Comparison of ENCODE assay signal across 8 cellular contexts in the genomic region with DNA sequence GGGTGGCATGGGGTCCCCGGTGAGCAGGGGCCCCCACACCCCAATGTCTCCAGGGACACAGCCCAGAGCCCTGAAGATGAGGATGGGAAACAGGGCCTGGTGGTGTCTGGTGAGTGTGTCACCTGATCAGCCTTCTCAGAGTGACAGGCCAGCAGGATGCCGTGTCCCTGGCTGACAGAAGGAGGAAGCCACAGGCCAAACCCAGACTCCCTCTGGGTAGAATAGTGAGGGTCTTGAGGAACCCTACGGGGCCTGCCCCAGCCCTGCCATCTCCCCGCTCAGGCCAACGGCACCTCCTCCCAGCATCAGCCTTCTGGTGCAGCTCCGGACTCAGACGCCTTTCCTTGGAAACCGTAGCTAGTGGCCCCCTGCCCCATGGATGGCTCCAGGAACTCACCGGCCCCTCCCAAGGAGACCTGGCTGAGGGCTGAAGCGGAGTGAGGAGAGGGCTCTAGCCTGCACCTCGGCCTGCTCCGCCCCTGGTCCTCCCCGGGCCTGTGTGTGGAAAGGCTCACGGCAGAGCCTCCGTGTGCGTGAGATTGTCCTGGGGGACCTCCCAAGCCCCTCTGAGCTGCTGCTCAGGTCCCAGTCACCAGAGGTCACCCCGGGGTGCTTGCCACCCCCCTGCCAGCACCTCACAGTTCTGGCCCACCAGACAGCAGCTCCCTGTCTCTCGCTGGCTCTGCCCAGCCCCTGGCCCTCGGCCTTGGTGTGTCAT. TPM values are rescaled to one million over a fixed set of nuclear protein-coding genes. Genes with fewer than 3 reads are reported as not detected.
DNase-seq lines count a peak whose midpoint lies in the region; ATAC-seq and TF ChIP-seq lines count a peak whose summit lies in the region.

No MANE protein-coding gene starts in this region.

- DNase-seq in HL-60 (ENCODE audit: low read depth in 1 of 2, low spot score in 1 of 2) (peak in 1 of 2 experiments; percentile 55), MG63 (no peak)
- no peak for DNase-seq in natural killer cell treated with Interleukin-12 subunit alpha and Interleukin-12 subunit beta and Interleukin-15 and Interleukin-18, amount 100 ng/mL, for 72 hours (ENCODE audit: low spot score)
- DNase-seq in stimulated activated CD4-positive, alpha-beta T cell treated with anti-CD3 and anti-CD28 coated beads, Interleukin-1b, Interleukin-23, amount 100 ng/mL, for 48 hours, result no peak

- H3K27ac ChIP-seq in C4-2B (peak overlapping the region; percentile 93), HL-60 (replicated peaks) (peak overlapping the region; percentile 87)

- H3K27me3 ChIP-seq in HL-60 (ENCODE audit: insufficient read depth, poor library complexity, severe bottlenecking) (no peaks in the 10 kb centered on the region), MG63 (no peaks in the 10 kb centered on the region)

- H3K36me3 Mint-ChIP-seq in brain, result peaks cover 5% of the 10 kb centered on the region
- no peaks in the 10 kb centered on the region for H3K36me3 Mint-ChIP-seq in natural killer cell treated with Interleukin-12 subunit alpha and Interleukin-12 subunit beta and Interleukin-15 and Interleukin-18, amount 100 ng/mL, for 72 hours

- TF ChIP-seq CTCF in C4-2B (conservative IDR thresholded peaks at IDR 0.05) (no peak), HL-60 (IDR thresholded peaks at IDR 0.05; ENCODE audit: insufficient read depth, low read length) (no peak), brain (conservative IDR thresholded peaks at IDR 0.05) (no peak)

- H3K27me3 Mint-ChIP-seq in brain, result no peaks in the 10 kb centered on the region
- no peaks in the 10 kb centered on the region for H3K27me3 Mint-ChIP-seq in natural killer cell treated with Interleukin-12 subunit alpha and Interleukin-12 subunit beta and Interleukin-15 and Interleukin-18, amount 100 ng/mL, for 72 hours

- no peaks in the 10 kb centered on the region for H3K9me3 Mint-ChIP-seq in brain
- H3K9me3 Mint-ChIP-seq in natural killer cell treated with Interleukin-12 subunit alpha and Interleukin-12 subunit beta and Interleukin-15 and Interleukin-18, amount 100 ng/mL, for 72 hours, result no peaks in the 10 kb centered on the region

- peaks cover 63% of the 10 kb centered on the region for H3K4me1 Mint-ChIP-seq in brain
- peaks cover 61 to 63% of the 10 kb centered on the region in 2 donors for H3K4me1 Mint-ChIP-seq in natural killer cell treated with Interleukin-12 subunit alpha and Interleukin-12 subunit beta and Interleukin-15 and Interleukin-18, amount 100 ng/mL, for 72 hours (ENCODE audit: low read depth in 2 of 2)

- H3K9me3 ChIP-seq in MG63, result no peaks in the 10 kb centered on the region

- peak overlapping the region in 1 of 5 experiments; percentile 50 for H3K4me3 Mint-ChIP-seq in brain
- peak overlapping the region; percentile 76 for H3K4me3 Mint-ChIP-seq in natural killer cell treated with Interleukin-12 subunit alpha and Interleukin-12 subunit beta and Interleukin-15 and Interleukin-18, amount 100 ng/mL, for 72 hours

- H3K4me3 ChIP-seq in HL-60 (replicated peaks; ENCODE audit: insufficient read depth, low read length) (no peak overlapping the region), MG63 (no peak overlapping the region)

- peak in 1 of 2 donors; percentile 48 for ATAC-seq in natural killer cell treated with Interleukin-12 subunit alpha and Interleukin-12 subunit beta and Interleukin-15 and Interleukin-18, amount 100 ng/mL, for 72 hours
- ATAC-seq in HG03439 (IDR thresholded peaks at IDR 0.05; ENCODE audit: unreplicated experiment), result no peak
- no peak for ATAC-seq in GM18867 (IDR thresholded peaks at IDR 0.05; ENCODE audit: unreplicated experiment)

- peaks cover 19% of the 10 kb centered on the region for H3K36me3 ChIP-seq in MG63

- peak overlapping the region; percentile 41 to 97 (median 92) for H3K27ac Mint-ChIP-seq in brain
- peak overlapping the region; percentile 94 to 97 for H3K27ac Mint-ChIP-seq in natural killer cell treated with Interleukin-12 subunit alpha and Interleukin-12 subunit beta and Interleukin-15 and Interleukin-18, amount 100 ng/mL, for 72 hours

RNA-seq across cellular contexts. Expression of a gene that starts 6.0 kb away (rescaled TPM):
- 168 TPM for polyA plus RNA-seq in brain (ENCODE audit: insufficient read depth, low read depth, low replicate concordance)
- 100 to 1,000 TPM; 138 to 159 TPM for total RNA-seq in natural killer cell treated with Interleukin-12 subunit alpha and Interleukin-12 subunit beta and Interleukin-15 and Interleukin-18, amount 100 ng/mL, for 72 hours
- total RNA-seq in MG63 (2014; rRNA removed; shearing (Covaris generic); ENCODE audit: low replicate concordance), result 21.4 and 22.8 TPM in 2 replicates

RNA-seq across cellular contexts. Expression of a gene that starts 48.7 kb away (rescaled TPM):
- polyA plus RNA-seq in brain (ENCODE audit: insufficient read depth, low read depth, low replicate concordance), result 6.6 TPM
- total RNA-seq in natural killer cell treated with Interleukin-12 subunit alpha and Interleukin-12 subunit beta and Interleukin-15 and Interleukin-18, amount 100 ng/mL, for 72 hours, result 1 to 10 TPM; 4.1 to 7.2 TPM
- 7.2 and 7.6 TPM in 2 replicates for total RNA-seq in MG63 (2014; rRNA removed; shearing (Covaris generic); ENCODE audit: low replicate concordance)

RNA-seq across cellular contexts. Expression of a gene that starts 53.3 kb away (rescaled TPM):
- polyA plus RNA-seq in brain (ENCODE audit: insufficient read depth, low read depth, low replicate concordance), result 0.92 TPM
- total RNA-seq in natural killer cell treated with Interleukin-12 subunit alpha and Interleukin-12 subunit beta and Interleukin-15 and Interleukin-18, amount 100 ng/mL, for 72 hours, result 1 to 10 TPM in 1 of 2 donors, under 1 TPM in 1; 0.95 to 2.1 TPM
- total RNA-seq in MG63 (2014; rRNA removed; shearing (Covaris generic); ENCODE audit: low replicate concordance), result 1.0 TPM in 1 of 2 replicates, not detected in the other
